8 cellular contexts compared by ENCODE assay signal in genomic region chr3:160885791-160886286, GRCh38.
A peak's percentile ranks its signal among the peaks of the same experiment; 100 is the strongest.
DNase-seq lines count a peak whose midpoint lies in the region; ATAC-seq and TF ChIP-seq lines count a peak whose summit lies in the region.

No MANE protein-coding gene starts in this region.

- no peak overlapping the region for H2BK120ac ChIP-seq in mesendoderm (ENCODE audit: low read depth, low read length)

- no peak overlapping the region for H3K9ac ChIP-seq in mesendoderm (ENCODE audit: low read length)

- no peak overlapping the region for H3K23ac ChIP-seq in mesendoderm (ENCODE audit: low read length)

- H3K27me3 ChIP-seq in mesendoderm (ENCODE audit: insufficient read depth, low read length, poor library complexity): no peaks in the 10 kb centered on the region
- H3K27me3 ChIP-seq in CD4-positive, alpha-beta T cell (ENCODE audit: control insufficient read depth, insufficient read depth, low read length): no peaks in the 10 kb centered on the region

- ATAC-seq in GM21786 (IDR thresholded peaks at IDR 0.05; ENCODE audit: unreplicated experiment): peak; percentile 41
- no peak for ATAC-seq in CD4-positive, alpha-beta T cell (ENCODE audit: poor library complexity)

- H2BK5ac ChIP-seq in mesendoderm (ENCODE audit: low read length): no peak overlapping the region

- no peak for TF ChIP-seq CTCF in CD4-positive, alpha-beta T cell (IDR thresholded peaks at IDR 0.05)

- H3K27ac Mint-ChIP-seq in CD4-positive, alpha-beta T cell: no peak overlapping the region

- H3K4me1 ChIP-seq in mesendoderm (ENCODE audit: control insufficient read depth, low read depth, low read length): peaks cover 5% of the 10 kb centered on the region

- no peaks in the 10 kb centered on the region for H3K36me3 ChIP-seq in mesendoderm (ENCODE audit: control insufficient read depth, insufficient read depth, low read length)

- H3K9me3 ChIP-seq in CD4-positive, alpha-beta T cell (ENCODE audit: control insufficient read depth, low read length): no peaks in the 10 kb centered on the region

- H4K5ac ChIP-seq in mesendoderm (ENCODE audit: low read length): no peak overlapping the region

- H2AK5ac ChIP-seq in mesendoderm (ENCODE audit: low read length): no peak overlapping the region

- peak; percentile 57 for DNase-seq in EH (ENCODE audit: low read depth)
- DNase-seq in M059J (ENCODE audit: low read depth): peak; percentile 86
- DNase-seq in astrocyte of the hippocampus (ENCODE audit: low read depth, low spot score): peak; percentile 6
- peak; percentile 74 for DNase-seq in mesendoderm
- DNase-seq in CD4-positive, alpha-beta T cell: no peak
- DNase-seq in stimulated activated CD4-positive, alpha-beta T cell treated with anti-CD3 and anti-CD28 coated beads, Interleukin-4, amount 100 ng/mL, for 24 hours: no peak
- no peak for DNase-seq in Kasumi-1 (lab: John Stamatoyannopoulos, UW)

- no peak overlapping the region for H3K4me2 ChIP-seq in mesendoderm (ENCODE audit: low read length)

- no peaks in the 10 kb centered on the region for H3K27me3 Mint-ChIP-seq in CD4-positive, alpha-beta T cell

- H3K79me2 ChIP-seq in mesendoderm (ENCODE audit: control insufficient read depth, insufficient read depth, low read length): no peaks in the 10 kb centered on the region

- no peak overlapping the region for H2BK15ac ChIP-seq in mesendoderm (replicated peaks; ENCODE audit: low read depth)

- WGBS in mesendoderm (ENCODE audit: extremely low coverage, insufficient coverage, low lambda C conversion rate): no CpG with 5 or more reads among the region's 5 CpGs

- peak overlapping the region; percentile 15 for H3K18ac ChIP-seq in mesendoderm (ENCODE audit: low read length)

- POLR2A ChIA-PET in CD4-positive, alpha-beta T cell (lab: Charles Lee): no interaction called here

- no peak overlapping the region for H3K4ac ChIP-seq in mesendoderm (ENCODE audit: low read depth, low read length)

- no peaks in the 10 kb centered on the region for H3K79me1 ChIP-seq in mesendoderm (ENCODE audit: low read length)

- H3K4me3 Mint-ChIP-seq in CD4-positive, alpha-beta T cell: no peak overlapping the region

- no peak overlapping the region for H3K27ac ChIP-seq in mesendoderm (ENCODE audit: low read depth, low read length)
- H3K27ac ChIP-seq in CD4-positive, alpha-beta T cell (ENCODE audit: low read depth, low read length): no peak overlapping the region

- H4K8ac ChIP-seq in mesendoderm (ENCODE audit: low read depth, low read length): no peak overlapping the region

- H3K36me3 Mint-ChIP-seq in CD4-positive, alpha-beta T cell (ENCODE audit: low read depth): no peaks in the 10 kb centered on the region

- CTCF ChIA-PET in CD4-positive, alpha-beta T cell (lab: Charles Lee): no interaction called here

- no peak overlapping the region for H3K4me3 ChIP-seq in mesendoderm (ENCODE audit: low read length)

- H3K4me1 Mint-ChIP-seq in CD4-positive, alpha-beta T cell (ENCODE audit: low read depth): no peaks in the 10 kb centered on the region

- H3K9me3 Mint-ChIP-seq in CD4-positive, alpha-beta T cell: peaks cover 14% of the 10 kb centered on the region

- peak overlapping the region; percentile 37 for H3K56ac ChIP-seq in mesendoderm (ENCODE audit: low read length)

- intact Hi-C loops in CD4-positive, alpha-beta T cell (cut with DNase I, micrococcal nuclease): no loop called here

Comparison
In these comparisons a context has a peak if more than half of its experiments do, and no peak if none do; other contexts are left out.
1. DNase-seq: peak in EH (single experiment), M059J (single experiment), astrocyte of the hippocampus (single experiment) and mesendoderm (single experiment); none in CD4-positive, alpha-beta T cell (0 of 10), stimulated activated CD4-positive, alpha-beta T cell treated with anti-CD3 and anti-CD28 coated beads, Interleukin-4, amount 100 ng/mL, for 24 hours (single experiment) and Kasumi-1 (0 of 2).